ENCODE assay signal across 23 cellular contexts in genomic region chr10:12279281-12279680, GRCh38.
DNase-seq lines count a peak whose midpoint lies in the region; ATAC-seq and TF ChIP-seq lines count a peak whose summit lies in the region.
"Had no signal": no experiment of that assay in that cellular context is flagged by ENCODE, and none has a peak within 500 bp of the region (broad histone marks: within the 10 kb centered on the region; RNA-seq: fewer than 3 reads in every experiment).

No MANE protein-coding gene starts in this region.

- ATAC-seq in omental fat pad (ENCODE audit: low FRiP score) (peak; percentile 89), HG03025 (IDR thresholded peaks at IDR 0.05; ENCODE audit: low FRiP score, unreplicated experiment) (no peak)
- ATAC-seq in natural killer cell treated with Interleukin-12 subunit alpha and Interleukin-12 subunit beta and Interleukin-15 and Interleukin-18, amount 100 ng/mL, for 72 hours, result no peak
- ATAC-seq: HepG2, left ventricle myocardium superior, right cardiac atrium had no signal

- no peak overlapping the region for H2AFZ ChIP-seq in fibroblast of lung (ENCODE audit: low read length)

- no peak overlapping the region for H3K27ac Mint-ChIP-seq in natural killer cell treated with Interleukin-12 subunit alpha and Interleukin-12 subunit beta and Interleukin-15 and Interleukin-18, amount 100 ng/mL, for 72 hours
- no peak overlapping the region for H3K27ac Mint-ChIP-seq in endodermal cell
- H3K27ac Mint-ChIP-seq: activated CD4-positive, alpha-beta memory T cell treated with anti-CD3 and anti-CD28 coated beads, Interleukin-2, amount 10 ng/mL, durations not matched to agents 7 days and 5 days had no signal

- H3K4me2 ChIP-seq in fibroblast of lung (ENCODE audit: extremely low read depth, insufficient read depth, low read length), result no peak overlapping the region

- WGBS in endodermal cell (ENCODE audit: insufficient coverage in 1 of 2, insufficient read length in 1 of 2), 2 experiments, result 94 to 95% methylated on average over 7 to 11 of the region's 11 CpGs

- H4K20me1 ChIP-seq in fibroblast of lung (ENCODE audit: control insufficient read depth, extremely low read depth, insufficient read depth, low read length), result no peaks in the 10 kb centered on the region

- no peak overlapping the region for H3K9ac ChIP-seq in fibroblast of lung (ENCODE audit: insufficient read depth, low read length)
- H3K9ac ChIP-seq in endodermal cell (ENCODE audit: extremely low read depth, low read length, poor library complexity, severe bottlenecking), result no peak overlapping the region

- H3K9me3 ChIP-seq in fibroblast of lung (ENCODE audit: control insufficient read depth, insufficient read depth, low read depth, low read length) (no peaks in the 10 kb centered on the region), endodermal cell (ENCODE audit: control insufficient read depth, low read length) (no peaks in the 10 kb centered on the region)
- H3K9me3 ChIP-seq: ovary, upper lobe of left lung had no signal

- DNase-seq in AG10803 (ENCODE audit: low read depth) (peak; percentile 13), MV-4-11 (lab: John Stamatoyannopoulos, UW) (peak; percentile 65), fibroblast of lung (ENCODE audit: low read depth in 2 of 2) (peak; percentile 20 to 62), omental fat pad (ENCODE audit: low spot score) (no peak), endodermal cell (no peak), GF-D8 (lab: John Stamatoyannopoulos, UW) (no peak)
- no peak for DNase-seq in natural killer cell treated with Interleukin-12 subunit alpha and Interleukin-12 subunit beta and Interleukin-15 and Interleukin-18, amount 100 ng/mL, for 72 hours (ENCODE audit: low spot score)
- DNase-seq: activated B cell treated with CpG ODN at 0.5 μM for 24 hours; activated CD4-positive, alpha-beta memory T cell treated with anti-CD3 and anti-CD28 coated beads, Interleukin-2, amount 10 ng/mL, durations not matched to agents 7 days and 5 days; activated gamma-delta T cell; cortex of kidney; EL; left ventricle myocardium superior; NCI-H774; ovary; right cardiac atrium; stimulated activated CD4-positive, alpha-beta T cell treated with anti-CD3 and anti-CD28 coated beads, Interleukin-15, amount 100 ng/mL, for 24 hours; stimulated activated CD8-positive, alpha-beta memory T cell treated with anti-CD3 and anti-CD28 coated beads, Interleukin-4, amount 100 ng/mL, for 48 hours had no signal

- TF ChIP-seq CTCF in AG10803 (conservative IDR thresholded peaks at IDR 0.05; ENCODE audit: low read length), result no peak
- TF ChIP-seq CTCF in fibroblast of lung (conservative IDR thresholded peaks at IDR 0.05 in 1 of 2, IDR thresholded peaks at IDR 0.05 in 1 of 2; ENCODE audit: low read depth in 1 of 2, low read length in 2 of 2), result no peak
- no peak for TF ChIP-seq CTCF in omental fat pad (IDR thresholded peaks at IDR 0.05)
- TF ChIP-seq CTCF in endodermal cell (conservative IDR thresholded peaks at IDR 0.05), result no peak

- no peaks in the 10 kb centered on the region for H3K4me1 ChIP-seq in fibroblast of lung (ENCODE audit: control insufficient read depth, extremely low read depth, insufficient read depth, low read length)
- H3K4me1 ChIP-seq in endodermal cell (ENCODE audit: control insufficient read depth, insufficient read depth, low read length), result no peaks in the 10 kb centered on the region
- H3K4me1 ChIP-seq: upper lobe of left lung had no signal

- H3K36me3 ChIP-seq in fibroblast of lung (ENCODE audit: control insufficient read depth, insufficient read depth, low read length), result no peaks in the 10 kb centered on the region
- no peaks in the 10 kb centered on the region for H3K36me3 ChIP-seq in endodermal cell (ENCODE audit: control insufficient read depth, insufficient read depth, low read length)
- H3K36me3 ChIP-seq: ovary, upper lobe of left lung had no signal

- H3K27ac ChIP-seq in fibroblast of lung (ENCODE audit: insufficient read depth, low read length) (no peak overlapping the region), endodermal cell (ENCODE audit: low read depth, low read length) (no peak overlapping the region)
- H3K27ac ChIP-seq: C4-2B, HL-60, ovary, upper lobe of left lung had no signal

- H3K9me3 Mint-ChIP-seq in natural killer cell treated with Interleukin-12 subunit alpha and Interleukin-12 subunit beta and Interleukin-15 and Interleukin-18, amount 100 ng/mL, for 72 hours, result no peaks in the 10 kb centered on the region
- H3K9me3 Mint-ChIP-seq in endodermal cell, result no peaks in the 10 kb centered on the region
- H3K9me3 Mint-ChIP-seq: activated B cell treated with CpG ODN at 0.5 μM for 24 hours had no signal

- H3K4me3 ChIP-seq in AG10803 (ENCODE audit: low read length) (no peak overlapping the region), fibroblast of lung (replicated peaks in 1 of 4; ENCODE audit: control extremely low read depth in 1 of 4, insufficient read depth in 1 of 4, low read depth in 3 of 4, low read length in 4 of 4) (no peak overlapping the region), endodermal cell (ENCODE audit: low read length) (no peak overlapping the region)
- H3K4me3 ChIP-seq: ovary, upper lobe of left lung had no signal

- no peaks in the 10 kb centered on the region for H3K79me2 ChIP-seq in fibroblast of lung (ENCODE audit: control insufficient read depth, insufficient read depth, low read length)

- no peaks in the 10 kb centered on the region for H3K27me3 Mint-ChIP-seq in natural killer cell treated with Interleukin-12 subunit alpha and Interleukin-12 subunit beta and Interleukin-15 and Interleukin-18, amount 100 ng/mL, for 72 hours
- H3K27me3 Mint-ChIP-seq in endodermal cell (ENCODE audit: insufficient read depth), result no peaks in the 10 kb centered on the region
- H3K27me3 Mint-ChIP-seq: activated B cell treated with CpG ODN at 0.5 μM for 24 hours; activated CD4-positive, alpha-beta memory T cell treated with anti-CD3 and anti-CD28 coated beads, Interleukin-2, amount 10 ng/mL, durations not matched to agents 7 days and 5 days had no signal

- H3K36me3 Mint-ChIP-seq in natural killer cell treated with Interleukin-12 subunit alpha and Interleukin-12 subunit beta and Interleukin-15 and Interleukin-18, amount 100 ng/mL, for 72 hours, result no peaks in the 10 kb centered on the region
- no peaks in the 10 kb centered on the region for H3K36me3 Mint-ChIP-seq in endodermal cell (ENCODE audit: low read depth)

- H3K27me3 ChIP-seq in fibroblast of lung (ENCODE audit: control insufficient read depth, insufficient read depth, low read length) (no peaks in the 10 kb centered on the region), endodermal cell (ENCODE audit: control insufficient read depth, insufficient read depth, low read length, poor library complexity, severe bottlenecking) (no peaks in the 10 kb centered on the region)
- H3K27me3 ChIP-seq: ovary, upper lobe of left lung had no signal

- H3K4me1 Mint-ChIP-seq in natural killer cell treated with Interleukin-12 subunit alpha and Interleukin-12 subunit beta and Interleukin-15 and Interleukin-18, amount 100 ng/mL, for 72 hours (ENCODE audit: low read depth in 2 of 2), result peaks cover 0 to 2% of the 10 kb centered on the region in 2 donors
- H3K4me1 Mint-ChIP-seq in endodermal cell, result no peaks in the 10 kb centered on the region

- H3K4me3 Mint-ChIP-seq in natural killer cell treated with Interleukin-12 subunit alpha and Interleukin-12 subunit beta and Interleukin-15 and Interleukin-18, amount 100 ng/mL, for 72 hours, result no peak overlapping the region
- no peak overlapping the region for H3K4me3 Mint-ChIP-seq in endodermal cell
- H3K4me3 Mint-ChIP-seq: activated B cell treated with CpG ODN at 0.5 μM for 24 hours; activated CD4-positive, alpha-beta memory T cell treated with anti-CD3 and anti-CD28 coated beads, Interleukin-2, amount 10 ng/mL, durations not matched to agents 7 days and 5 days had no signal

Comparison
In these comparisons a context has a peak if more than half of its experiments do, and no peak if none do; other contexts are left out.
1. DNase-seq: peak in AG10803 (single experiment), MV-4-11 (single experiment) and fibroblast of lung (2 of 2); none in omental fat pad (single experiment), natural killer cell treated with Interleukin-12 subunit alpha and Interleukin-12 subunit beta and Interleukin-15 and Interleukin-18, amount 100 ng/mL, for 72 hours (single experiment), endodermal cell (single experiment) and GF-D8 (single experiment).